17 cellular contexts compared by ENCODE assay signal in genomic region chr1:42618866-42619265, GRCh38.
"Had no signal": no experiment of that assay in that cellular context is flagged by ENCODE, and none has a peak within 500 bp of the region (broad histone marks: within the 10 kb centered on the region; RNA-seq: fewer than 3 reads in every experiment).

No MANE protein-coding gene starts in this region.

- H3K4me3 ChIP-seq: dorsolateral prefrontal cortex, gastroesophageal sphincter, neural progenitor cell, ovary, stomach had no signal

- DNase-seq: cortex of kidney; dorsolateral prefrontal cortex; effector CD8-positive, alpha-beta T cell; glutamatergic neuron; left colon; left ventricle myocardium superior; natural killer cell; nucleus accumbens; ovary; right cardiac atrium; small intestine; stimulated activated CD4-positive, alpha-beta T cell treated with anti-CD3 and anti-CD28 coated beads, Interleukin-12 subunit alpha, Interleukin-12 subunit beta, amount 100 ng/mL, for 4 hours; stimulated activated naive CD4-positive, alpha-beta T cell; stomach; trophoblast cell had no signal

- H3K9me3 ChIP-seq: gastroesophageal sphincter, ovary, stomach had no signal

- ATAC-seq: gastroesophageal sphincter, left colon, left ventricle myocardium superior, natural killer cell, right cardiac atrium had no signal

- H3K27ac ChIP-seq: dorsolateral prefrontal cortex, gastroesophageal sphincter, neural progenitor cell, ovary, stomach had no signal

- H3K4me1 ChIP-seq: neural progenitor cell had no signal

- H3K27me3 ChIP-seq: dorsolateral prefrontal cortex, gastroesophageal sphincter, neural progenitor cell, ovary, stomach had no signal

- H3K36me3 ChIP-seq: gastroesophageal sphincter, neural progenitor cell, ovary, stomach had no signal
